28 cellular contexts compared by ENCODE assay signal in genomic region chr7:116532102-116532501, GRCh38. TPM values are rescaled to one million over a fixed set of nuclear protein-coding genes. Genes with fewer than 3 reads are reported as not detected.
DNase-seq lines count a peak whose midpoint lies in the region; ATAC-seq, FAIRE-seq and TF ChIP-seq lines count a peak whose summit lies in the region.
"Had no signal": no experiment of that assay in that cellular context is flagged by ENCODE, and none has a peak within 500 bp of the region (broad histone marks: within the 10 kb centered on the region; RNA-seq: fewer than 3 reads in every experiment).

No MANE protein-coding gene starts in this region.

- no peak overlapping the region for H3K18ac ChIP-seq in IMR-90 (ENCODE audit: low read depth, low read length)

- H3K4me2 ChIP-seq in IMR-90 (ENCODE audit: low read depth, low read length), result peak overlapping the region; percentile 27
- H3K4me2 ChIP-seq in endothelial cell of umbilical vein (ENCODE audit: insufficient read depth, low read length), result peak overlapping the region; percentile 27

- peak overlapping the region; percentile 18 for H3K4me3 ChIP-seq in AG04449 (ENCODE audit: low read depth, low read length)
- H3K4me3 ChIP-seq in IMR-90 (ENCODE audit: insufficient read depth, low read depth, low read length), result no peak overlapping the region
- H3K4me3 ChIP-seq in endothelial cell of umbilical vein (replicated peaks in 1 of 3; ENCODE audit: insufficient read depth in 1 of 3, low read depth in 1 of 3, low read length in 3 of 3), result no peak overlapping the region
- H3K4me3 ChIP-seq in sigmoid colon, result peak overlapping the region in 3 of 4 donors; percentile 0 to 69 (median 4)
- H3K4me3 ChIP-seq in BE2C (ENCODE audit: low read depth, low read length), result no peak overlapping the region
- H3K4me3 ChIP-seq: right lobe of liver had no signal

- H3K9me3 Mint-ChIP-seq in activated CD8-positive, alpha-beta memory T cell treated with anti-CD3 and anti-CD28 coated beads, Interleukin-2, amount 10 ng/mL, durations not matched to agents 7 days and 5 days (ENCODE audit: low read depth), result no peaks in the 10 kb centered on the region
- H3K9me3 Mint-ChIP-seq: activated T-cell treated with anti-CD3 and anti-CD28 coated beads, Interleukin-2, amount 50 U/mL, for 72 hours had no signal

- H3K4me3 Mint-ChIP-seq in activated CD8-positive, alpha-beta memory T cell treated with anti-CD3 and anti-CD28 coated beads, Interleukin-2, amount 10 ng/mL, durations not matched to agents 7 days and 5 days, result no peak overlapping the region
- H3K4me3 Mint-ChIP-seq: activated T-cell treated with anti-CD3 and anti-CD28 coated beads, Interleukin-2, amount 50 U/mL, for 72 hours had no signal

- no peak overlapping the region for H2BK5ac ChIP-seq in IMR-90 (ENCODE audit: low read depth, low read length, poor library complexity, severe bottlenecking)

- H3K27me3 Mint-ChIP-seq in activated CD8-positive, alpha-beta memory T cell treated with anti-CD3 and anti-CD28 coated beads, Interleukin-2, amount 10 ng/mL, durations not matched to agents 7 days and 5 days, result peaks cover 32% of the 10 kb centered on the region

- FAIRE-seq in endothelial cell of umbilical vein (lab: Jason Lieb, UNC), result no peak

- H2AFZ ChIP-seq in IMR-90 (replicated peaks; ENCODE audit: low read length, poor library complexity) (no peak overlapping the region), endothelial cell of umbilical vein (ENCODE audit: low read depth, low read length) (no peak overlapping the region)

- H3K9ac ChIP-seq in IMR-90 (ENCODE audit: low read depth, low read length) (no peak overlapping the region), endothelial cell of umbilical vein (replicated peaks; ENCODE audit: extremely low read depth, insufficient read depth, low read length) (no peak overlapping the region)

- peaks cover 36% of the 10 kb centered on the region for H3K36me3 ChIP-seq in IMR-90 (ENCODE audit: control insufficient read depth, insufficient read depth, low read length)
- peaks cover 21 to 43% of the 10 kb centered on the region in 2 experiments for H3K36me3 ChIP-seq in endothelial cell of umbilical vein (ENCODE audit: control insufficient read depth in 2 of 2, extremely low read depth in 1 of 2, insufficient read depth in 2 of 2, low read length in 2 of 2)
- peaks cover 0 to 52% (median 3%) of the 10 kb centered on the region in 4 donors for H3K36me3 ChIP-seq in sigmoid colon
- no peaks in the 10 kb centered on the region for H3K36me3 ChIP-seq in BE2C
- H3K36me3 ChIP-seq: right lobe of liver had no signal

- peaks cover 12 to 36% of the 10 kb centered on the region in 2 experiments; a peak in 3 of 4 replicates for H3K79me1 ChIP-seq in IMR-90 (ENCODE audit: low read depth in 1 of 2, low read length in 2 of 2)

- H3K27me3 ChIP-seq in IMR-90 (ENCODE audit: control insufficient read depth, insufficient read depth, low read length) (no peaks in the 10 kb centered on the region), endothelial cell of umbilical vein (ENCODE audit: control insufficient read depth in 2 of 2, insufficient read depth in 2 of 2, low read length in 2 of 2) (no peaks in the 10 kb centered on the region), sigmoid colon (no peaks in the 10 kb centered on the region), BE2C (peaks cover 11% of the 10 kb centered on the region)
- H3K27me3 ChIP-seq: esophagus squamous epithelium, right lobe of liver, stomach, tibial nerve had no signal

- no peak for TF ChIP-seq EP300 in sigmoid colon (IDR thresholded peaks at IDR 0.05)

- H2BK15ac ChIP-seq in IMR-90 (ENCODE audit: low read depth, low read length), result no peak overlapping the region

- no peak overlapping the region for H3K4ac ChIP-seq in IMR-90 (ENCODE audit: low read depth, low read length)

- H3K9me1 ChIP-seq in IMR-90 (ENCODE audit: insufficient read depth, low read length), result peaks cover 17% of the 10 kb centered on the region
- H3K9me1 ChIP-seq in endothelial cell of umbilical vein (replicated peaks; ENCODE audit: control insufficient read depth, extremely low read depth, insufficient read depth, low read length), result no peaks in the 10 kb centered on the region

- no peak for ATAC-seq in IMR-90 (ENCODE audit: low read depth)
- ATAC-seq in activated CD8-positive, alpha-beta memory T cell treated with anti-CD3 and anti-CD28 coated beads, Interleukin-2, amount 10 ng/mL, durations not matched to agents 7 days and 5 days, result no peak
- no peak for ATAC-seq in HG02759 (IDR thresholded peaks at IDR 0.05; ENCODE audit: unreplicated experiment)
- ATAC-seq: activated T-cell treated with anti-CD3 and anti-CD28 coated beads, Interleukin-2, amount 50 U/mL, for 72 hours; right lobe of liver had no signal

- H4K91ac ChIP-seq in IMR-90 (ENCODE audit: insufficient read depth, low read depth, low read length), result no peak overlapping the region; the same call in 1 of the 2 replicates

- no peak for TF ChIP-seq RAD21 in IMR-90 (IDR thresholded peaks at IDR 0.05; ENCODE audit: low read length)

- POLR2A ChIA-PET in AG04449 (lab: Yijun Ruan, JAX) (interaction anchor here (0.9 to 1.7 kb wide), 2 partner anchors 14 to 51 kb away, joined by 3 to 10 read pairs; no protein-coding TSS in a partner anchor), IMR-90 (lab: Charles Lee; ENCODE audit: unreplicated experiment) (interaction anchor here (0.8 kb wide), 1 partner anchor 36 kb away, joined by 4 read pairs; no protein-coding TSS in a partner anchor), endothelial cell of umbilical vein (lab: Charles Lee) (no interaction called here)

- no peak overlapping the region for H2AK9ac ChIP-seq in IMR-90 (replicated peaks; ENCODE audit: low read depth, low read length, poor library complexity)

- peaks cover 93% of the 10 kb centered on the region for H3K79me2 ChIP-seq in endothelial cell of umbilical vein (ENCODE audit: control insufficient read depth, insufficient read depth, low read length)

- DNase-seq in AG04449 (ENCODE audit: low read depth, low spot score) (no peak), IMR-90 (no peak), endothelial cell of umbilical vein (ENCODE audit: low read depth, low spot score) (no peak), sigmoid colon (no peak), putamen (ENCODE audit: low spot score) (no peak), BE2C (no peak)
- DNase-seq in activated CD8-positive, alpha-beta memory T cell treated with anti-CD3 and anti-CD28 coated beads, Interleukin-2, amount 10 ng/mL, durations not matched to agents 7 days and 5 days, result no peak
- DNase-seq: activated CD4-positive, alpha-beta T cell treated with anti-CD3 and anti-CD28 coated beads, Interleukin-2, amount 50 U/mL, for 4 hours; activated T-cell treated with anti-CD3 and anti-CD28 coated beads, Interleukin-2, amount 50 U/mL, for 72 hours; Caco-2; caudate nucleus; dermis blood vessel endothelial cell; esophagus squamous epithelium; HCEC 1CT; NCI-H1105; NCI-H187 treated with DMSO at 0.1 percent for 48 hours; NCI-H2171 treated with DMSO at 0.1 percent for 48 hours; NCI-H510A; posterior cingulate gyrus; right lobe of liver; RPMI8226; stimulated activated CD4-positive, alpha-beta T cell treated with anti-CD3 and anti-CD28 coated beads, Interleukin-4, amount 100 ng/mL, for 1 hour; stomach had no signal

- WGBS in IMR-90 (ENCODE audit: extremely low coverage in 2 of 2, insufficient read length in 1 of 2), 2 experiments, result no CpG with 5 or more reads among the region's 3 CpGs
- 86 to 87% methylated on average over 3 of the region's 3 CpGs for WGBS in sigmoid colon, 2 donors

- TF ChIP-seq POLR2A in IMR-90 (IDR thresholded peaks at IDR 0.05; ENCODE audit: low read depth, low read length), result no peak
- peak; percentile 12 for TF ChIP-seq POLR2A in endothelial cell of umbilical vein (IDR thresholded peaks at IDR 0.05; ENCODE audit: low read depth, low read length)
- TF ChIP-seq POLR2A in sigmoid colon (IDR thresholded peaks at IDR 0.05), result no peak

- H3K23ac ChIP-seq in IMR-90 (ENCODE audit: low read depth, low read length), result peak overlapping the region; percentile 18; the same call in 1 of the 2 replicates

- no peak for TF ChIP-seq CTCF in AG04449 (IDR thresholded peaks at IDR 0.05; ENCODE audit: insufficient read depth, low read length, missing control alignments)
- TF ChIP-seq CTCF in IMR-90 (conservative IDR thresholded peaks at IDR 0.05; ENCODE audit: low read depth, low read length), result no peak
- TF ChIP-seq CTCF in endothelial cell of umbilical vein (IDR thresholded peaks at IDR 0.05; ENCODE audit: extremely low read depth in 1 of 2, insufficient read depth in 1 of 2, low read depth in 1 of 2, low read length in 2 of 2), result no peak
- TF ChIP-seq CTCF in sigmoid colon (IDR thresholded peaks at IDR 0.05), result no peak
- TF ChIP-seq CTCF in BE2C (IDR thresholded peaks at IDR 0.05; ENCODE audit: low read depth, low read length), result no peak

- in situ Hi-C loops in IMR-90 (cut with MboI; ENCODE audit: low sequenced_read_pairs), result loop anchor here (10.0 kb wide), 1 partner anchor 53 kb away; no protein-coding TSS in a partner anchor

- H2BK120ac ChIP-seq in IMR-90 (ENCODE audit: low read depth, low read length), result no peak overlapping the region

- intact Hi-C loops in IMR-90 (cut with micrococcal nuclease) (no loop called here), endothelial cell of umbilical vein (cut with micrococcal nuclease) (no loop called here), sigmoid colon (cut with DNase I) (no loop called here)

- H3K27ac ChIP-seq in IMR-90 (ENCODE audit: insufficient read depth, low read length) (no peak overlapping the region), endothelial cell of umbilical vein (ENCODE audit: insufficient read depth, low read depth, low read length) (no peak overlapping the region), sigmoid colon (peak overlapping the region in 2 of 4 donors; percentile 94 to 97)
- H3K27ac ChIP-seq: C4-2B, esophagus squamous epithelium, right lobe of liver had no signal

- H3K27ac Mint-ChIP-seq in activated CD8-positive, alpha-beta memory T cell treated with anti-CD3 and anti-CD28 coated beads, Interleukin-2, amount 10 ng/mL, durations not matched to agents 7 days and 5 days, result no peak overlapping the region
- H3K27ac Mint-ChIP-seq: activated T-cell treated with anti-CD3 and anti-CD28 coated beads, Interleukin-2, amount 50 U/mL, for 72 hours had no signal

- H3K4me1 Mint-ChIP-seq in activated CD8-positive, alpha-beta memory T cell treated with anti-CD3 and anti-CD28 coated beads, Interleukin-2, amount 10 ng/mL, durations not matched to agents 7 days and 5 days, result peaks cover under 1% of the 10 kb centered on the region

- H3K9me3 ChIP-seq in IMR-90 (ENCODE audit: control insufficient read depth, insufficient read depth, low read length), result no peaks in the 10 kb centered on the region
- H3K9me3 ChIP-seq in endothelial cell of umbilical vein (replicated peaks; ENCODE audit: control insufficient read depth, insufficient read depth, low read length), result no peaks in the 10 kb centered on the region
- H3K9me3 ChIP-seq in sigmoid colon, result no peaks in the 10 kb centered on the region
- no peaks in the 10 kb centered on the region for H3K9me3 ChIP-seq in BE2C
- H3K9me3 ChIP-seq: Caco-2, esophagus squamous epithelium, right lobe of liver, stomach, tibial nerve had no signal

- peaks cover 18% of the 10 kb centered on the region for H3K4me1 ChIP-seq in IMR-90 (ENCODE audit: control insufficient read depth, insufficient read depth, low read length)
- peaks cover 67% of the 10 kb centered on the region for H3K4me1 ChIP-seq in endothelial cell of umbilical vein (ENCODE audit: control insufficient read depth, extremely low read depth, insufficient read depth, low read length)
- H3K4me1 ChIP-seq in sigmoid colon, result peaks cover 0 to 85% (median 60%) of the 10 kb centered on the region in 4 donors
- H3K4me1 ChIP-seq in BE2C, result no peaks in the 10 kb centered on the region

- H3K36me3 Mint-ChIP-seq in activated CD8-positive, alpha-beta memory T cell treated with anti-CD3 and anti-CD28 coated beads, Interleukin-2, amount 10 ng/mL, durations not matched to agents 7 days and 5 days, result no peaks in the 10 kb centered on the region

- H3K56ac ChIP-seq in IMR-90 (ENCODE audit: extremely low read depth, insufficient read depth, low read length), result no peak overlapping the region

- dilution Hi-C loops in IMR-90 (cut with HindIII; ENCODE audit: low sequenced_read_pairs, unreplicated experiment) (no loop called here), endothelial cell of umbilical vein (cut with MboI; ENCODE audit: extremely low pct_ligation_motif_present, low sequenced_read_pairs) (no loop called here)

- CTCF ChIA-PET in AG04449 (lab: Yijun Ruan, JAX), result interaction anchor here (0.8 to 1.7 kb wide), 5 partner anchors 59 to 296 kb away, joined by 3 to 9 read pairs (median 3); no protein-coding TSS in a partner anchor
- CTCF ChIA-PET in IMR-90 (lab: Yijun Ruan, JAX), result interaction anchor here (0.6 to 1.4 kb wide), 3 partner anchors 27 to 698 kb away, joined by 3 to 4 read pairs (median 3); no protein-coding TSS in a partner anchor
- CTCF ChIA-PET in endothelial cell of umbilical vein (lab: Charles Lee), result interaction anchor here (0.7 to 2.9 kb wide), 4 partner anchors 50 to 352 kb away, joined by 3 to 19 read pairs (median 3); no protein-coding TSS in a partner anchor
- CTCF ChIA-PET in activated CD8-positive, alpha-beta memory T cell treated with anti-CD3 and anti-CD28 coated beads, Interleukin-2, amount 10 ng/mL, durations not matched to agents 7 days and 5 days (lab: Charles Lee), result interaction anchor here (1.2 kb wide), 1 partner anchor 45 kb away, joined by 3 read pairs; no protein-coding TSS in a partner anchor

- H2BK20ac ChIP-seq in IMR-90 (ENCODE audit: low read depth, low read length), result no peak overlapping the region

- no peak overlapping the region for H4K8ac ChIP-seq in IMR-90 (ENCODE audit: low read depth in 2 of 2, low read length in 2 of 2)

- no peak overlapping the region for H2AK5ac ChIP-seq in IMR-90 (ENCODE audit: low read depth, low read length)

- H3K14ac ChIP-seq in IMR-90 (replicated peaks; ENCODE audit: low read depth, low read length), result no peak overlapping the region

- no peak overlapping the region for H4K5ac ChIP-seq in IMR-90 (ENCODE audit: low read depth, low read length)

- H4K20me1 ChIP-seq in IMR-90 (ENCODE audit: insufficient read depth, low read length) (peaks cover 46% of the 10 kb centered on the region; the same call in 1 of the 2 replicates), endothelial cell of umbilical vein (replicated peaks; ENCODE audit: control insufficient read depth, extremely low read depth, insufficient read depth, low read length) (peaks cover 9% of the 10 kb centered on the region)

- no TSS peak for BruUV-seq in IMR-90 (replicated peaks; lab: Mats Ljungman, UMichigan)
- no TSS peak for BruUV-seq in endothelial cell of umbilical vein (replicated peaks; lab: Mats Ljungman, UMichigan)

RNA-seq across cellular contexts. Expression of gene CAV1, which starts 7.3 kb away (rescaled TPM):
- total RNA-seq in IMR-90 (2012; rRNA removed) (1,496 and 1,592 TPM in 2 replicates), endothelial cell of umbilical vein (1,126 and 1,483 TPM in 2 replicates), sigmoid colon (100 to 1,000 TPM; 328 to 857 (median 577) TPM)
- polyA plus RNA-seq in IMR-90 (2012; rRNA removed) (1,549 and 1,808 TPM in 2 replicates), endothelial cell of umbilical vein (3,129 and 3,339 TPM in 2 replicates), sigmoid colon (10 to 100 TPM in 2 of 3 donors, 1 to 10 TPM in 1; 8.8 to 32.5 (median 18.6) TPM)
- 1,102 and 4,328 TPM in 2 replicates for polyA plus RNA-seq in IMR-90 (2012; cell fraction: cytosol; rRNA removed)
- 319 and 633 TPM in 2 replicates for polyA plus RNA-seq in IMR-90 (2012; cell fraction: nucleus; rRNA removed; ENCODE audit: low replicate concordance)
- 1,679 and 1,960 TPM in 2 replicates for polyA plus RNA-seq in endothelial cell of umbilical vein (2011; cell fraction: cytosol; rRNA removed)
- polyA plus RNA-seq in endothelial cell of umbilical vein (2011; cell fraction: nucleus; rRNA removed), result 638 and 808 TPM in 2 replicates
- 635 and 1,042 TPM in 2 replicates for polyA plus RNA-seq in endothelial cell of umbilical vein (2012)
- polyA minus RNA-seq in endothelial cell of umbilical vein, result 5,246 and 5,371 TPM in 2 replicates
- polyA minus RNA-seq in endothelial cell of umbilical vein (2011; cell fraction: cytosol; rRNA and poly(A)+ RNA removed), result 0.92 TPM
- 779 and 1,152 TPM in 2 replicates for polyA minus RNA-seq in endothelial cell of umbilical vein (2011; cell fraction: nucleus; rRNA and poly(A)+ RNA removed)
- not detected for polyA plus RNA-seq in BE2C (2012; ENCODE audit: insufficient read depth, insufficient read length, low read depth)
- total RNA-seq in activated CD8-positive, alpha-beta memory T cell treated with anti-CD3 and anti-CD28 coated beads, Interleukin-2, amount 10 ng/mL, durations not matched to agents 7 days and 5 days, result under 1 TPM in 1 of 2 experiments, not detected in 1; 0.87 TPM
- total RNA-seq: G401 had no signal

RNA-seq across cellular contexts. Expression of gene CAV2, which starts 32.6 kb away (rescaled TPM):
- total RNA-seq in IMR-90 (2012; rRNA removed), result 199 and 217 TPM in 2 replicates
- 217 and 265 TPM in 2 replicates for polyA plus RNA-seq in IMR-90 (2012; rRNA removed)
- polyA plus RNA-seq in IMR-90 (2012; cell fraction: cytosol; rRNA removed), result 110 and 169 TPM in 2 replicates
- polyA plus RNA-seq in IMR-90 (2012; cell fraction: nucleus; rRNA removed; ENCODE audit: low replicate concordance), result 42.8 and 115 TPM in 2 replicates
- 146 and 179 TPM in 2 replicates for total RNA-seq in endothelial cell of umbilical vein
- polyA plus RNA-seq in endothelial cell of umbilical vein, result 258 and 327 TPM in 2 replicates
- polyA plus RNA-seq in endothelial cell of umbilical vein (2011; cell fraction: cytosol; rRNA removed), result 240 and 252 TPM in 2 replicates
- 107 and 121 TPM in 2 replicates for polyA plus RNA-seq in endothelial cell of umbilical vein (2011; cell fraction: nucleus; rRNA removed)
- 88.3 and 144 TPM in 2 replicates for polyA plus RNA-seq in endothelial cell of umbilical vein (2012)
- polyA minus RNA-seq in endothelial cell of umbilical vein, result 465 and 480 TPM in 2 replicates
- polyA minus RNA-seq in endothelial cell of umbilical vein (2011; cell fraction: cytosol; rRNA and poly(A)+ RNA removed), result 10.4 TPM
- polyA minus RNA-seq in endothelial cell of umbilical vein (2011; cell fraction: nucleus; rRNA and poly(A)+ RNA removed), result 104 and 114 TPM in 2 replicates
- 100 to 1,000 TPM in 1 of 4 donors, 10 to 100 TPM in 3; 81.8 to 142 (median 88.6) TPM for total RNA-seq in sigmoid colon
- 10 to 100 TPM in 1 of 3 donors, 1 to 10 TPM in 2; 4.6 to 12.8 (median 7.8) TPM for polyA plus RNA-seq in sigmoid colon
- not detected for polyA plus RNA-seq in BE2C (2012; ENCODE audit: insufficient read depth, insufficient read length, low read depth)
- under 1 TPM in 1 of 2 experiments, not detected in 1; 0.26 TPM for total RNA-seq in activated CD8-positive, alpha-beta memory T cell treated with anti-CD3 and anti-CD28 coated beads, Interleukin-2, amount 10 ng/mL, durations not matched to agents 7 days and 5 days
- total RNA-seq: activated T-cell treated with anti-CD3 and anti-CD28 coated beads, Interleukin-2, amount 50 U/mL, for 72 hours; G401; T-helper 1 cell treated with Interleukin-12 subunit alpha and Interleukin-12 subunit beta and Interleukin-4 antibody, amounts not matched to agents 30 ng/mL and 1 ng/mL, for 36 hours had no signal

Comparison
In these comparisons a context has a peak if more than half of its experiments do, and no peak if none do; other contexts are left out.
1. H3K4me3 ChIP-seq: peak in AG04449 (single experiment) and sigmoid colon (3 of 4); none in IMR-90 (single experiment), endothelial cell of umbilical vein (0 of 3) and BE2C (single experiment).
2. RNA of gene CAV1, which starts 7.3 kb away (total RNA-seq): 1,496 to 1,592 TPM in IMR-90, 1,126 to 1,483 TPM in endothelial cell of umbilical vein and 328 to 857 TPM in sigmoid colon; 0.87 TPM in activated CD8-positive, alpha-beta memory T cell treated with anti-CD3 and anti-CD28 coated beads, Interleukin-2, amount 10 ng/mL, durations not matched to agents 7 days and 5 days; every median in the first group is over 100 times any median in the second.
3. RNA of gene CAV2, which starts 32.6 kb away (total RNA-seq): 199 to 217 TPM in IMR-90, 146 to 179 TPM in endothelial cell of umbilical vein and 81.8 to 142 TPM in sigmoid colon; 0.26 TPM in activated CD8-positive, alpha-beta memory T cell treated with anti-CD3 and anti-CD28 coated beads, Interleukin-2, amount 10 ng/mL, durations not matched to agents 7 days and 5 days; every median in the first group is over 10 times any median in the second.